31 cellular contexts compared by ENCODE assay signal in the genomic region with DNA sequence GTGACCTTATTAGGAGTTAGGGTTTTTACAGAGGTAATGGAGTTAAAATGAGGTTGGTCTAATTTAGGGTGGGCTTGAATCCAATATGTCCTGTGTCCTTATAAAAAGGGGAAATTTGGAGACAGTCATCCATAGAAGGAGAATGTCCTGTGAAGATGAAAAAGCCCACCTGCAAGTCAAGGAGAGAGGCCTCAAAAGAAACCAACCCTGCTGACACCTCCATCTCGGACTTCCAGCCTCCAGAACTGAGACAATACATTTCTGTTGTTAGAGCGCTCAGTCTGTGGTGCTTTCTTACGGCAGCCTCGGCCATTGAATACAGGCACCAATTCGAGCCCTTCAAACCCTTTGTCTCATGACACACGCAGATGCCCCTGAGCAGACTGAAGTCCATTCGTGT. TPM values are rescaled to one million over a fixed set of nuclear protein-coding genes. Genes with fewer than 3 reads are reported as not detected.
"Had no signal": no experiment of that assay in that cellular context is flagged by ENCODE, and none has a peak within 500 bp of the region (broad histone marks: within the 10 kb centered on the region; RNA-seq: fewer than 3 reads in every experiment).

No MANE protein-coding gene starts in this region.

- H3K4me1 ChIP-seq: esophagus squamous epithelium, heart right ventricle, left lung, lower lobe of right lung had no signal

- ATAC-seq: effector memory CD8-positive, alpha-beta T cell; esophagus mucosa; gastrocnemius medialis; heart right ventricle; left cardiac atrium; left lung; left ventricle myocardium superior; lower lobe of right lung; mucosa of descending colon; naive thymus-derived CD8-positive, alpha-beta T cell had no signal

- H3K27me3 ChIP-seq: gastrocnemius medialis had no signal

- H3K4me3 ChIP-seq: esophagus squamous epithelium, gastrocnemius medialis, heart right ventricle, left lung, lower lobe of right lung, mucosa of descending colon had no signal

- DNase-seq: cortex of kidney; effector CD8-positive, alpha-beta T cell; effector memory CD8-positive, alpha-beta T cell; endodermal cell; erythroblast; esophagus squamous epithelium; foreskin fibroblast; foreskin melanocyte; gastrocnemius medialis; glutamatergic neuron; head of caudate nucleus; heart right ventricle; hippocampal formation; left cardiac atrium; left lung; left ventricle myocardium superior; lower lobe of right lung; mesenchymal stem cell; mucosa of descending colon; naive B cell; naive thymus-derived CD8-positive, alpha-beta T cell had no signal

- H3K27ac Mint-ChIP-seq: dendritic cell treated with granulocyte-macrophage colony-stimulating factor and Interleukin-4, amounts not matched to agents 40 ng/mL and 50 ng/mL, for 4 days; effector memory CD8-positive, alpha-beta T cell; endodermal cell; mesothelial cell of epicardium; naive B cell; naive thymus-derived CD8-positive, alpha-beta T cell had no signal

- H3K4me1 Mint-ChIP-seq: endodermal cell; mesothelial cell of epicardium; naive B cell; naive thymus-derived CD8-positive, alpha-beta T cell had no signal

- H3K36me3 ChIP-seq: esophagus squamous epithelium, gastrocnemius medialis, heart right ventricle, left lung, lower lobe of right lung had no signal

- H3K9me3 Mint-ChIP-seq: dendritic cell treated with granulocyte-macrophage colony-stimulating factor and Interleukin-4, amounts not matched to agents 40 ng/mL and 50 ng/mL, for 4 days; effector memory CD8-positive, alpha-beta T cell had no signal

- H3K27ac ChIP-seq: epithelial cell of prostate, esophagus squamous epithelium, gastrocnemius medialis, heart right ventricle, left lung, lower lobe of right lung had no signal

- H3K4me3 Mint-ChIP-seq: dendritic cell treated with granulocyte-macrophage colony-stimulating factor and Interleukin-4, amounts not matched to agents 40 ng/mL and 50 ng/mL, for 4 days; effector memory CD8-positive, alpha-beta T cell; endodermal cell; mesothelial cell of epicardium; naive B cell; naive thymus-derived CD8-positive, alpha-beta T cell had no signal

- H3K9me3 ChIP-seq: esophagus squamous epithelium, gastrocnemius medialis, left lung, lower lobe of right lung, mucosa of descending colon had no signal

- H3K36me3 Mint-ChIP-seq: mesothelial cell of epicardium had no signal

- FAIRE-seq: endometrium, islet of Langerhans, keratinocyte had no signal

RNA-seq across cellular contexts. Expression of a gene that starts 43.8 kb away (rescaled TPM):
- total RNA-seq: glomerular endothelial cell, lung microvascular endothelial cell, mesenteric fat pad had no signal
- polyA plus RNA-seq: naive thymus-derived CD8-positive, alpha-beta T cell had no signal
